In genomic region chr1:39892611-39893595, GRCh38 we compare ENCODE assay signal across 8 cellular contexts. TPM values are rescaled to one million over a fixed set of nuclear protein-coding genes. Genes with fewer than 3 reads are reported as not detected.
DNase-seq lines count a peak whose midpoint lies in the region; ATAC-seq and TF ChIP-seq lines count a peak whose summit lies in the region.

No MANE protein-coding gene starts in this region.

- no peaks in the 10 kb centered on the region for H3K4me1 Mint-ChIP-seq in activated CD4-positive, alpha-beta T cell treated with anti-CD3 and anti-CD28 coated beads for 36 hours

- H3K36me3 Mint-ChIP-seq in activated CD4-positive, alpha-beta T cell treated with anti-CD3 and anti-CD28 coated beads for 36 hours (ENCODE audit: low read depth) = no peaks in the 10 kb centered on the region

- CTCF ChIA-PET in activated CD4-positive, alpha-beta T cell treated with anti-CD3 and anti-CD28 coated beads for 36 hours (lab: Charles Lee) = interaction anchor here (0.6 kb wide), 1 partner anchor 55 kb away, joined by 3 read pairs; no protein-coding TSS in a partner anchor

- H3K27ac Mint-ChIP-seq in activated CD4-positive, alpha-beta T cell treated with anti-CD3 and anti-CD28 coated beads for 36 hours = no peak overlapping the region

- H3K4me3 Mint-ChIP-seq in activated CD4-positive, alpha-beta T cell treated with anti-CD3 and anti-CD28 coated beads for 36 hours = no peak overlapping the region

- TF ChIP-seq CTCF in cardiac fibroblast (IDR thresholded peaks at IDR 0.05; ENCODE audit: low read depth, low read length) = no peak

- DNase-seq in ELF-1 (ENCODE audit: low read depth, low spot score) (peak; percentile 87), NCI-H2107 treated with DMSO at 0.1 percent for 48 hours (lab: John Stamatoyannopoulos, UW; ENCODE audit: unreplicated experiment) (peak; percentile 100), cardiac fibroblast (ENCODE audit: low read depth in 2 of 2) (peak; percentile 77 to 85), mucosa of gallbladder (ENCODE audit: low spot score) (peak; percentile 52), HPDE6-E6E7 (ENCODE audit: extremely low spot score) (no peak)
- DNase-seq in activated CD4-positive, alpha-beta T cell treated with anti-CD3 and anti-CD28 coated beads for 36 hours = no peak

- no peak overlapping the region for H3K4me3 ChIP-seq in cardiac fibroblast (replicated peaks in 1 of 2; ENCODE audit: low read depth in 2 of 2, low read length in 2 of 2)

- ATAC-seq in GM21717 (IDR thresholded peaks at IDR 0.05; ENCODE audit: unreplicated experiment) (no peak), HG02870 (IDR thresholded peaks at IDR 0.05; ENCODE audit: unreplicated experiment) (no peak)
- no peak for ATAC-seq in activated CD4-positive, alpha-beta T cell treated with anti-CD3 and anti-CD28 coated beads for 36 hours

- POLR2A ChIA-PET in activated CD4-positive, alpha-beta T cell treated with anti-CD3 and anti-CD28 coated beads for 36 hours (lab: Charles Lee) = no interaction called here

- intact Hi-C loops in activated CD4-positive, alpha-beta T cell treated with anti-CD3 and anti-CD28 coated beads for 36 hours (cut with DNase I, micrococcal nuclease) = no loop called here

- H3K27me3 Mint-ChIP-seq in activated CD4-positive, alpha-beta T cell treated with anti-CD3 and anti-CD28 coated beads for 36 hours = peaks cover 36% of the 10 kb centered on the region

- H3K9me3 Mint-ChIP-seq in activated CD4-positive, alpha-beta T cell treated with anti-CD3 and anti-CD28 coated beads for 36 hours (ENCODE audit: low read depth) = no peaks in the 10 kb centered on the region

RNA-seq across cellular contexts. Expression of gene MYCL, which starts 8.8 kb away (rescaled TPM):
- 4.4 TPM for total RNA-seq in mucosa of gallbladder
- total RNA-seq in activated CD4-positive, alpha-beta T cell treated with anti-CD3 and anti-CD28 coated beads for 36 hours = under 1 TPM; 0.11 to 0.16 TPM

RNA-seq across cellular contexts. Expression of gene TRIT1, which starts 9.6 kb away (rescaled TPM):
- total RNA-seq in mucosa of gallbladder = 13.4 TPM
- total RNA-seq in activated CD4-positive, alpha-beta T cell treated with anti-CD3 and anti-CD28 coated beads for 36 hours = 10 to 100 TPM; 31.4 to 51.7 TPM

Comparison
In these comparisons a context has a peak if more than half of its experiments do, and no peak if none do; other contexts are left out.
1. DNase-seq: peak in ELF-1 (single experiment), NCI-H2107 treated with DMSO at 0.1 percent for 48 hours (single experiment), cardiac fibroblast (2 of 2) and mucosa of gallbladder (single experiment); none in activated CD4-positive, alpha-beta T cell treated with anti-CD3 and anti-CD28 coated beads for 36 hours (single experiment) and HPDE6-E6E7 (single experiment).